In the genomic region with DNA sequence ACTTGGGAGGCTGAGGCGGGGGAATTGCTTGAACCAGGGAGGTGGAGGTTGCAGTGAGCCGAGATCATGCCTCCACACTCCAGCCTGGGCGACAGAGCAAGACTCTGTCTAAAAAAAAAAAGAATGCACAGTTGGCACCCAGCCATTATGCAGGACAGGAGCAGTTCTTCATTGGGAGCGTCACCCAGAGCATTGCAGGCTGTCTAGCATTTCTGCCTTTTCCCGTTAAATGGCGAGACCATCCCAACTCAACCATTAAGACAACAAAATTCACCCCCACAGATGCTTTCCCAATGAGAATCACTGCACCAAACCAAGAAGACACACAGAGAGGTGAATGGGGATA, we compare ENCODE assay signal across 21 cellular contexts.
DNase-seq lines count a peak whose midpoint lies in the region; ATAC-seq and TF ChIP-seq lines count a peak whose summit lies in the region.
"Had no signal": no experiment of that assay in that cellular context is flagged by ENCODE, and none has a peak within 500 bp of the region (broad histone marks: within the 10 kb centered on the region; RNA-seq: fewer than 3 reads in every experiment).

No MANE protein-coding gene starts in this region.

- in situ Hi-C loops in GM23248 (cut with MboI), result no loop called here

- H3K27ac ChIP-seq in GM23248 (no peak overlapping the region), right cardiac atrium (ENCODE audit: low read length) (peak overlapping the region; percentile 90), thoracic aorta (peak overlapping the region; percentile 55 to 71)
- H3K27ac ChIP-seq: pancreas had no signal

- no peaks in the 10 kb centered on the region for H4K20me1 ChIP-seq in GM23248 (ENCODE audit: insufficient read depth)

- intact Hi-C loops in right cardiac atrium (cut with DNase I), result no loop called here

- H2AFZ ChIP-seq in GM23248, result 0 out of 2 replicates have a peak overlapping the region, but pooled peaks have one; percentile 42

- no peak for TF ChIP-seq CTCF in thoracic aorta (IDR thresholded peaks at IDR 0.05)

- H3K4me3 ChIP-seq in GM23248 (no peak overlapping the region), adipocyte (ENCODE audit: low read length) (peak overlapping the region; percentile 58), right cardiac atrium (ENCODE audit: low read length) (no peak overlapping the region), thoracic aorta (peak overlapping the region; percentile 18)
- H3K4me3 ChIP-seq: pancreas had no signal

- DNase-seq in GM23248 (no peak), adipocyte (ENCODE audit: low read depth) (no peak), right cardiac atrium (no peak), thoracic aorta (ENCODE audit: low spot score) (no peak), germinal center (ENCODE audit: low spot score) (no peak), dedifferentiated amniotic fluid mesenchymal stem cell (ENCODE audit: extremely low spot score) (no peak)
- DNase-seq in activated T-cell treated with anti-CD3 and anti-CD28 coated beads, Interleukin-2, amount 50 U/mL, for 24 hours, result no peak
- DNase-seq: activated CD4-positive, alpha-beta T cell treated with anti-CD3 and anti-CD28 coated beads for 48 hours; CD8-positive, alpha-beta T cell; DMS153; effector memory CD4-positive, alpha-beta T cell; left cardiac atrium; mesendoderm; naive thymus-derived CD8-positive, alpha-beta T cell; NCI-H1092 treated with DMSO at 0.1 percent for 48 hours; NCI-H2029 treated with DMSO at 0.1 percent for 48 hours; NCI-H345; NCI-H774; pancreas; T-helper 1 cell had no signal

- no peaks in the 10 kb centered on the region for H3K9me2 ChIP-seq in GM23248 (ENCODE audit: insufficient read depth)

- H3K4me1 Mint-ChIP-seq in activated T-cell treated with anti-CD3 and anti-CD28 coated beads, Interleukin-2, amount 50 U/mL, for 24 hours (ENCODE audit: low read depth), result no peaks in the 10 kb centered on the region
- H3K4me1 Mint-ChIP-seq: activated naive CD4-positive, alpha-beta T cell treated with anti-CD3 and anti-CD28 coated beads, Interleukin-2, amount 50 U/mL, for 24 hours had no signal

- H3K27me3 ChIP-seq in GM23248 (replicated peaks; ENCODE audit: insufficient read depth), result peaks cover 4% of the 10 kb centered on the region; the same call in 1 of the 2 replicates
- H3K27me3 ChIP-seq in adipocyte (replicated peaks; ENCODE audit: control insufficient read depth, insufficient read depth, low read length), result no peaks in the 10 kb centered on the region
- H3K27me3 ChIP-seq in right cardiac atrium (ENCODE audit: control insufficient read depth, insufficient read depth), result no peaks in the 10 kb centered on the region
- H3K27me3 ChIP-seq in thoracic aorta (replicated peaks; ENCODE audit: insufficient read depth), result no peaks in the 10 kb centered on the region
- H3K27me3 ChIP-seq: pancreas had no signal

- H3K36me3 ChIP-seq in GM23248 (ENCODE audit: low read depth), result no peaks in the 10 kb centered on the region
- H3K36me3 ChIP-seq in adipocyte (ENCODE audit: control insufficient read depth, insufficient read depth, low read length, severe bottlenecking), result no peaks in the 10 kb centered on the region
- H3K36me3 ChIP-seq in thoracic aorta, result no peaks in the 10 kb centered on the region
- H3K36me3 ChIP-seq: pancreas had no signal

- H3K36me3 Mint-ChIP-seq in activated T-cell treated with anti-CD3 and anti-CD28 coated beads, Interleukin-2, amount 50 U/mL, for 24 hours (ENCODE audit: low read depth), result no peaks in the 10 kb centered on the region
- H3K36me3 Mint-ChIP-seq: activated naive CD4-positive, alpha-beta T cell treated with anti-CD3 and anti-CD28 coated beads, Interleukin-2, amount 50 U/mL, for 24 hours; CD8-positive, alpha-beta T cell; naive thymus-derived CD8-positive, alpha-beta T cell had no signal

- H3K27me3 Mint-ChIP-seq in activated T-cell treated with anti-CD3 and anti-CD28 coated beads, Interleukin-2, amount 50 U/mL, for 24 hours, result peaks cover 36% of the 10 kb centered on the region

- H3K27ac Mint-ChIP-seq in activated T-cell treated with anti-CD3 and anti-CD28 coated beads, Interleukin-2, amount 50 U/mL, for 24 hours, result no peak overlapping the region
- H3K27ac Mint-ChIP-seq: activated naive CD4-positive, alpha-beta T cell treated with anti-CD3 and anti-CD28 coated beads, Interleukin-2, amount 50 U/mL, for 24 hours; CD8-positive, alpha-beta T cell; naive thymus-derived CD8-positive, alpha-beta T cell had no signal

- H3F3A ChIP-seq in GM23248 (ENCODE audit: insufficient read depth), result 0 out of 2 replicates have a peak, but pooled peaks cover 3% of the 10 kb centered on the region

- H3K9me3 ChIP-seq in GM23248 (ENCODE audit: low read depth) (no peaks in the 10 kb centered on the region), adipocyte (ENCODE audit: control insufficient read depth, low read length) (peaks cover 6% of the 10 kb centered on the region), right cardiac atrium (ENCODE audit: control insufficient read depth, low read length) (no peaks in the 10 kb centered on the region), thoracic aorta (no peaks in the 10 kb centered on the region)
- H3K9me3 ChIP-seq: pancreas had no signal

- H3K9me3 Mint-ChIP-seq in activated T-cell treated with anti-CD3 and anti-CD28 coated beads, Interleukin-2, amount 50 U/mL, for 24 hours, result no peaks in the 10 kb centered on the region
- H3K9me3 Mint-ChIP-seq: activated naive CD4-positive, alpha-beta T cell treated with anti-CD3 and anti-CD28 coated beads, Interleukin-2, amount 50 U/mL, for 24 hours; CD8-positive, alpha-beta T cell had no signal

- H3K79me2 ChIP-seq in GM23248 (ENCODE audit: insufficient read depth), result no peaks in the 10 kb centered on the region

- no peak overlapping the region for H3K9ac ChIP-seq in GM23248
- H3K9ac ChIP-seq in adipocyte (ENCODE audit: low read length), result peak overlapping the region; percentile 33

- ATAC-seq in right cardiac atrium, result no peak
- ATAC-seq in thoracic aorta (ENCODE audit: insufficient number of reproducible peaks, low FRiP score, low read depth), result no peak
- ATAC-seq: CD8-positive, alpha-beta T cell; naive thymus-derived CD8-positive, alpha-beta T cell had no signal

- 65 to 67% methylated on average over 6 of the region's 6 CpGs for WGBS in GM23248 (ENCODE audit: low coverage in 1 of 2, low lambda C conversion rate in 2 of 2, missing lambda C conversion rate in 2 of 2), 2 experiments
- 66% methylated on average over 6 of the region's 6 CpGs for WGBS in right cardiac atrium

- peaks cover 9% of the 10 kb centered on the region; the same call in 1 of the 2 replicates for H3K4me1 ChIP-seq in GM23248 (ENCODE audit: insufficient read depth)
- peaks cover 32% of the 10 kb centered on the region for H3K4me1 ChIP-seq in adipocyte (ENCODE audit: control insufficient read depth, insufficient read depth, low read length)
- H3K4me1 ChIP-seq in right cardiac atrium (ENCODE audit: control insufficient read depth, insufficient read depth, low read length), result peaks cover 3% of the 10 kb centered on the region
- H3K4me1 ChIP-seq in thoracic aorta (ENCODE audit: control insufficient read depth in 1 of 2, low read depth in 2 of 2), result peaks cover 26 to 42% of the 10 kb centered on the region in 2 donors
- H3K4me1 ChIP-seq: pancreas had no signal

- no peak overlapping the region for H3K4me3 Mint-ChIP-seq in activated T-cell treated with anti-CD3 and anti-CD28 coated beads, Interleukin-2, amount 50 U/mL, for 24 hours
- H3K4me3 Mint-ChIP-seq: activated naive CD4-positive, alpha-beta T cell treated with anti-CD3 and anti-CD28 coated beads, Interleukin-2, amount 50 U/mL, for 24 hours; CD8-positive, alpha-beta T cell; naive thymus-derived CD8-positive, alpha-beta T cell had no signal

- peak overlapping the region; percentile 44 for H3K4me2 ChIP-seq in GM23248 (ENCODE audit: unreplicated experiment)

Comparison
In these comparisons a context has a peak if more than half of its experiments do, and no peak if none do; other contexts are left out.
1. H3K4me3 ChIP-seq: peak in adipocyte (single experiment) and thoracic aorta (single experiment); none in GM23248 (single experiment) and right cardiac atrium (single experiment).